In the genomic region with DNA sequence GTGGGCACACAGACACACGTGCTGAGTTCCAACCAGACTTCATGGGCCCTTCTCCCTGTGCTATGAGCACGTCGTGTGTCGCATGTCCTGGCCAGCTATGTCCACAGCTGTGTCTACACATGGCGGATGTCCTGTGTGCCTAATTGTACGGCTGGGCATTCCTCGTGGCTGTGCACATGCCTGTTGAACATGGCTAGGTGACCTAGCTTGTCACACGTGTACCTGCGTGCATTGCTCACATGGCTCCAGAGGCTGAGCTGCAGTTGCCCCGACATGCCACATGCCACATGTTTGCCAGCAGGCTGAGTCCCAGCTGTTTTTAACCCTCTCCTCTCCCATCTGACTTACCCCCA, we compare ENCODE assay signal across 11 cellular contexts. TPM values are rescaled to one million over a fixed set of nuclear protein-coding genes. Genes with fewer than 3 reads are reported as not detected.
A peak's percentile ranks its signal among the peaks of the same experiment; 100 is the strongest.
DNase-seq lines count a peak whose midpoint lies in the region; ATAC-seq and TF ChIP-seq lines count a peak whose summit lies in the region.
"Had no signal": no experiment of that assay in that cellular context is flagged by ENCODE, and none has a peak within 500 bp of the region (broad histone marks: within the 10 kb centered on the region; RNA-seq: fewer than 3 reads in every experiment).

No MANE protein-coding gene starts in this region.

- peak overlapping the region; percentile 93 for H3K4me2 ChIP-seq in hepatocyte

- H3K9me3 ChIP-seq in hepatocyte (ENCODE audit: low read depth) = no peaks in the 10 kb centered on the region
- no peaks in the 10 kb centered on the region for H3K9me3 ChIP-seq in skeletal muscle tissue (ENCODE audit: control insufficient read depth in 3 of 3, low read length in 3 of 3)
- H3K9me3 ChIP-seq: right atrium auricular region had no signal

- peaks cover 3% of the 10 kb centered on the region for H3K36me3 Mint-ChIP-seq in T-cell
- H3K36me3 Mint-ChIP-seq: type B pancreatic cell had no signal

- peaks cover 60 to 70% (median 70%) of the 10 kb centered on the region in 3 donors for H3K4me1 Mint-ChIP-seq in T-cell

- peak overlapping the region; percentile 74 for H2AFZ ChIP-seq in hepatocyte

- H3K9me2 ChIP-seq in hepatocyte (replicated peaks; ENCODE audit: insufficient read depth) = no peaks in the 10 kb centered on the region

- POLR2A ChIA-PET in T-cell (lab: Charles Lee) = interaction anchor here (0.5 to 1.5 kb wide), 4 partner anchors 26 to 381 kb away, joined by 4 to 12 read pairs (median 6); partner anchors contain the start of gene NOL6 (in 1 of the 2)

- H3K27me3 Mint-ChIP-seq in T-cell = no peaks in the 10 kb centered on the region

- H3K27ac Mint-ChIP-seq in T-cell = peak overlapping the region; percentile 94 to 95
- H3K27ac Mint-ChIP-seq: type B pancreatic cell had no signal

- H3K79me2 ChIP-seq in hepatocyte = no peaks in the 10 kb centered on the region

- CTCF ChIA-PET in T-cell (lab: Charles Lee) = interaction anchor here (1.3 to 4.3 kb wide), 10 partner anchors 11 to 74 kb away, joined by 4 to 27 read pairs (median 10); partner anchors contain the start of gene NOL6 (in 2 of the 2)

- H3K36me3 ChIP-seq in hepatocyte (replicated peaks; ENCODE audit: insufficient read depth, low read depth) = no peaks in the 10 kb centered on the region
- no peaks in the 10 kb centered on the region for H3K36me3 ChIP-seq in skeletal muscle tissue (ENCODE audit: control insufficient read depth in 3 of 3, insufficient read depth in 3 of 3, low read length in 3 of 3)
- H3K36me3 ChIP-seq in H7 (replicated peaks; ENCODE audit: control insufficient read depth, insufficient read depth, low read length) = no peaks in the 10 kb centered on the region
- H3K36me3 ChIP-seq: right atrium auricular region had no signal

- peak overlapping the region in 1 of 3 donors; percentile 74 for H3K9ac ChIP-seq in skeletal muscle tissue (ENCODE audit: low read depth in 1 of 3, low read length in 3 of 3)

- DNase-seq in NCI-H748 (lab: John Stamatoyannopoulos, UW; ENCODE audit: unreplicated experiment) (peak; percentile 28), NCI-H748 treated with DMSO at 0.1 percent for 48 hours (lab: John Stamatoyannopoulos, UW) (no peak), T-cell (peak in 1 of 34 experiments; percentile 24), hepatocyte (ENCODE audit: low spot score) (no peak), DMS79 (lab: John Stamatoyannopoulos, UW) (no peak), H7 (no peak)

- no peak overlapping the region for H3K4me3 ChIP-seq in hepatocyte
- peak overlapping the region; percentile 66 to 86 (median 75) for H3K4me3 ChIP-seq in skeletal muscle tissue (ENCODE audit: low read length in 3 of 3)
- no peak overlapping the region; the same call in 1 of the 2 replicates for H3K4me3 ChIP-seq in H7 (ENCODE audit: insufficient read depth, low read depth, low read length)

- no peaks in the 10 kb centered on the region for H3K27me3 ChIP-seq in hepatocyte
- H3K27me3 ChIP-seq in skeletal muscle tissue (ENCODE audit: control insufficient read depth in 3 of 3, insufficient read depth in 3 of 3, low read length in 3 of 3) = peaks cover 0 to 5% (median 0%) of the 10 kb centered on the region in 3 donors
- H3K27me3 ChIP-seq in H7 (ENCODE audit: control insufficient read depth, insufficient read depth, low read length) = peaks cover 17% of the 10 kb centered on the region
- H3K27me3 ChIP-seq: right atrium auricular region had no signal

- peaks cover 26% of the 10 kb centered on the region for H3K4me1 ChIP-seq in hepatocyte (ENCODE audit: insufficient read depth)
- peaks cover 16 to 21% (median 16%) of the 10 kb centered on the region in 3 donors for H3K4me1 ChIP-seq in skeletal muscle tissue (ENCODE audit: control insufficient read depth in 3 of 3, insufficient read depth in 3 of 3, low read length in 3 of 3)

- no peaks in the 10 kb centered on the region for H4K20me1 ChIP-seq in hepatocyte (ENCODE audit: insufficient read depth, poor library complexity, severe bottlenecking)

- no peak for TF ChIP-seq CTCF in hepatocyte (IDR thresholded peaks at IDR 0.05; ENCODE audit: poor library complexity)

- ATAC-seq in T-cell (replicated peaks in 1 of 4) (no peak), HG02571 (IDR thresholded peaks at IDR 0.05; ENCODE audit: unreplicated experiment) (no peak)

- H3K27ac ChIP-seq in hepatocyte = peak overlapping the region; percentile 88
- no peak overlapping the region for H3K27ac ChIP-seq in skeletal muscle tissue (ENCODE audit: low read depth, low read length)

- H3K4me3 Mint-ChIP-seq in T-cell = peak overlapping the region; percentile 94 to 98 (median 94)

- 69% methylated on average over 10 of the region's 10 CpGs for WGBS in hepatocyte (ENCODE audit: low lambda C conversion rate, missing lambda C conversion rate)

- H3K9me3 Mint-ChIP-seq in T-cell = no peaks in the 10 kb centered on the region
- H3K9me3 Mint-ChIP-seq: type B pancreatic cell had no signal

RNA-seq across cellular contexts. Expression of gene AQP3, which starts 0.7 kb away (rescaled TPM):
- total RNA-seq in T-cell (100 to 1,000 TPM in 3 of 5 donors, 10 to 100 TPM in 2; 85.7 to 130 (median 111) TPM), hepatocyte (97.1 and 101 TPM in 2 replicates), skeletal muscle tissue (6.8 TPM)
- 99.3 and 123 TPM in 2 replicates for polyA plus RNA-seq in hepatocyte
- total RNA-seq in H7 (2014; rRNA removed; shearing (Covaris generic)) = 0.18 and 2.6 TPM in 2 replicates

RNA-seq across cellular contexts. Expression of gene NOL6, which starts 25.6 kb away (rescaled TPM):
- total RNA-seq in T-cell (10 to 100 TPM; 35.1 to 57.6 (median 47.1) TPM), hepatocyte (19.3 and 21.9 TPM in 2 replicates), skeletal muscle tissue (14.6 TPM)
- polyA plus RNA-seq in hepatocyte = 20.6 and 24.1 TPM in 2 replicates
- 53.9 and 59.7 TPM in 2 replicates for total RNA-seq in H7 (2014; rRNA removed; shearing (Covaris generic))

RNA-seq across cellular contexts. Expression of gene AQP7, which starts 45.8 kb away (rescaled TPM):
- total RNA-seq in T-cell (1 to 10 TPM in 1 of 5 donors, under 1 TPM in 4; 0.20 to 1.4 (median 0.44) TPM), hepatocyte (8.5 and 11.2 TPM in 2 replicates), skeletal muscle tissue (6.3 TPM)
- 11.6 and 16.6 TPM in 2 replicates for polyA plus RNA-seq in hepatocyte
- not detected in 2 replicates for total RNA-seq in H7 (2014; rRNA removed; shearing (Covaris generic))
- total RNA-seq: epithelial cell of proximal tubule had no signal

Comparison
In these comparisons a context has a peak if more than half of its experiments do, and no peak if none do; other contexts are left out.
1. H3K4me3 ChIP-seq: peak in skeletal muscle tissue (3 of 3); none in hepatocyte (single experiment) and H7 (single experiment).
2. RNA of gene AQP3, which starts 0.7 kb away (total RNA-seq): 85.7 to 130 TPM in T-cell and 97.1 to 101 TPM in hepatocyte; 6.8 TPM in skeletal muscle tissue (single experiment) and 0.18 to 2.6 TPM in H7; every median in the first group is over 10 times any median in the second.